Comparison of ENCODE assay signal across 1 cellular context in the genomic region with DNA sequence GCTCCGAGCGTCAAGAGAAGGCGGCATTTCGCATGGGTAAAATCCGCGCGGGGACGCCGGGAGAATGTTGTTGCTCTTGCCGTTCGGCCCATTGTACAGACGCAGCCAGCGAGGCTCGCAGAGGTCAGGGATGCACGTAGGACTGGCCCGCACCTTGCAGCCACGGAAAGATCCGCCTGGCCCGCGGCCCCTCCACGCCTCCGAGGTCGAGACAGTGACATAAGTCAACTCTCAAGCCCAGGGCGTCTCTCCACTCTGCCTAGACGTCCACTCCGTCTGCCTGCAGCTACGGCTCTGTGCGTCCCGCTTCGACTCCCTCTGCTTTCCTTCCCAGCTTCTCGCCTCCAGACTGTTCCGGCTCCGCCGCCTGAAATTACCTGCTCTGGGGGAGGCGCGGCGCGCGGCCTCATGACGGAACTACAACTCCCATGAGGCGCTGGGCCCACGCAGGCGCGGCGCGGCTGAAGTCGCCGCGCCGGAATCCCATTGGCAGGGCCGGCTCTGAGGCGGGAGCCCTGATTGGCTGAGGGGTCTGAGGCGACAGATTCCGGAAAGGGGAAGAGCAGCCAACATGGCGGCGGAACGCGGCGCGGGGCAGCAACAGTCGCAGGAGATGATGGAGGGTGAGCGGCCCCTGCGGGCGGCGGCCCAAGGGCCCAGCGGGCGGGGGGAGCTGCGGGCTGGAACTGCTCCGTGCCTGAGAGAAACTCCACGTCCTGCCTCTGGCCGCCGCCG.
A peak's percentile ranks its signal among the peaks of the same experiment; 100 is the strongest.
TF ChIP-seq lines count a peak whose summit lies in the region.

Gene PPP1R7, plus strand, starts transcription at position 543 of the 735 bp plus-strand sequence. Its CDS starts 29 bp downstream, at position 572.

TF ChIP-seq in HepG2, 621 proteins besides CTCF, POLR2A, EP300 and RAD21 (continued from another document and continues in another):
- TF ChIP-seq STAT6 (CRISPR knock-in tag; IDR thresholded peaks at IDR 0.05; ENCODE audit: borderline replicate concordance) (no peak), HNRNPL (IDR thresholded peaks at IDR 0.05; ENCODE audit: low read depth, low read length) (no peak), ZNF180 (CRISPR knock-in tag; IDR thresholded peaks at IDR 0.05; ENCODE audit: borderline replicate concordance, low read depth) (no peak), MIXL1 (CRISPR knock-in tag; IDR thresholded peaks at IDR 0.05) (no peak), CBX2 (IDR thresholded peaks at IDR 0.05; ENCODE audit: low read depth, low read length) (no peak), CBX2 (CRISPR knock-in tag; IDR thresholded peaks at IDR 0.05; ENCODE audit: low read depth) (no peak; the same call in 1 of the 2 replicates), TBX2 (CRISPR knock-in tag; IDR thresholded peaks at IDR 0.05; ENCODE audit: borderline replicate concordance) (peak; percentile 30; the same call in 1 of the 2 replicates), HES4 (CRISPR knock-in tag; IDR thresholded peaks at IDR 0.05; ENCODE audit: borderline replicate concordance) (peak; percentile 83; the same call in 1 of the 2 replicates), ZNF225 (CRISPR knock-in tag; IDR thresholded peaks at IDR 0.05) (no peak), ZNF12 (CRISPR knock-in tag; IDR thresholded peaks at IDR 0.05) (no peak), MAZ (IDR thresholded peaks at IDR 0.05; ENCODE audit: borderline replicate concordance, low read depth, low read length) (no peak), MAZ (CRISPR knock-in tag; IDR thresholded peaks at IDR 0.05; ENCODE audit: low read depth) (peak; percentile 70; the same call in 1 of the 2 replicates), ZNF644 (CRISPR knock-in tag; IDR thresholded peaks at IDR 0.05; ENCODE audit: low read depth) (no peak), KLF13 (CRISPR knock-in tag; IDR thresholded peaks at IDR 0.05) (no peak), ZNF674 (CRISPR knock-in tag; IDR thresholded peaks at IDR 0.05; ENCODE audit: low read depth) (0 out of 2 replicates have a peak, but pooled peaks have one; percentile 48), TSC22D2 (CRISPR knock-in tag; IDR thresholded peaks at IDR 0.05; ENCODE audit: borderline replicate concordance) (no peak), ZNF839 (CRISPR knock-in tag; IDR thresholded peaks at IDR 0.05; ENCODE audit: borderline replicate concordance) (peak; percentile 61; the same call in 1 of the 2 replicates), NFIC (IDR thresholded peaks at IDR 0.05; ENCODE audit: low read length) (no peak), ARNT (IDR thresholded peaks at IDR 0.05) (no peak), PHF8 (CRISPR knock-in tag; IDR thresholded peaks at IDR 0.05) (peak; percentile 93), SNAI1 (CRISPR knock-in tag; IDR thresholded peaks at IDR 0.05; ENCODE audit: borderline replicate concordance) (0 out of 2 replicates have a peak, but pooled peaks have one; percentile 92), SMARCE1 (IDR thresholded peaks at IDR 0.05; ENCODE audit: borderline replicate concordance) (no peak), KLF12 (CRISPR knock-in tag; IDR thresholded peaks at IDR 0.05; ENCODE audit: borderline replicate concordance) (peak; percentile 58; the same call in 1 of the 2 replicates), ZFP36L1 (CRISPR knock-in tag; IDR thresholded peaks at IDR 0.05) (0 out of 2 replicates have a peak, but pooled peaks have one; percentile 39), ARID2 (CRISPR knock-in tag; IDR thresholded peaks at IDR 0.05; ENCODE audit: borderline replicate concordance) (no peak), ZNF468 (CRISPR knock-in tag; IDR thresholded peaks at IDR 0.05) (0 out of 2 replicates have a peak, but pooled peaks have one; percentile 11), ZNF30 (CRISPR knock-in tag; IDR thresholded peaks at IDR 0.05) (peak; percentile 71; the same call in 1 of the 2 replicates), GTF3A (CRISPR knock-in tag; conservative IDR thresholded peaks at IDR 0.05) (no peak), FOXP1 (IDR thresholded peaks at IDR 0.05) (no peak), FOXP1 (CRISPR knock-in tag; IDR thresholded peaks at IDR 0.05) (no peak), HMGA1 (CRISPR knock-in tag; conservative IDR thresholded peaks at IDR 0.05) (no peak), ISX (CRISPR knock-in tag; conservative IDR thresholded peaks at IDR 0.05) (peak; percentile 40; the same call in 1 of the 2 replicates), ZNF782 (CRISPR knock-in tag; IDR thresholded peaks at IDR 0.05; ENCODE audit: borderline replicate concordance) (no peak), EEA1 (CRISPR knock-in tag; IDR thresholded peaks at IDR 0.05; ENCODE audit: borderline replicate concordance) (no peak)
- TF ChIP-seq, protein P1, sequence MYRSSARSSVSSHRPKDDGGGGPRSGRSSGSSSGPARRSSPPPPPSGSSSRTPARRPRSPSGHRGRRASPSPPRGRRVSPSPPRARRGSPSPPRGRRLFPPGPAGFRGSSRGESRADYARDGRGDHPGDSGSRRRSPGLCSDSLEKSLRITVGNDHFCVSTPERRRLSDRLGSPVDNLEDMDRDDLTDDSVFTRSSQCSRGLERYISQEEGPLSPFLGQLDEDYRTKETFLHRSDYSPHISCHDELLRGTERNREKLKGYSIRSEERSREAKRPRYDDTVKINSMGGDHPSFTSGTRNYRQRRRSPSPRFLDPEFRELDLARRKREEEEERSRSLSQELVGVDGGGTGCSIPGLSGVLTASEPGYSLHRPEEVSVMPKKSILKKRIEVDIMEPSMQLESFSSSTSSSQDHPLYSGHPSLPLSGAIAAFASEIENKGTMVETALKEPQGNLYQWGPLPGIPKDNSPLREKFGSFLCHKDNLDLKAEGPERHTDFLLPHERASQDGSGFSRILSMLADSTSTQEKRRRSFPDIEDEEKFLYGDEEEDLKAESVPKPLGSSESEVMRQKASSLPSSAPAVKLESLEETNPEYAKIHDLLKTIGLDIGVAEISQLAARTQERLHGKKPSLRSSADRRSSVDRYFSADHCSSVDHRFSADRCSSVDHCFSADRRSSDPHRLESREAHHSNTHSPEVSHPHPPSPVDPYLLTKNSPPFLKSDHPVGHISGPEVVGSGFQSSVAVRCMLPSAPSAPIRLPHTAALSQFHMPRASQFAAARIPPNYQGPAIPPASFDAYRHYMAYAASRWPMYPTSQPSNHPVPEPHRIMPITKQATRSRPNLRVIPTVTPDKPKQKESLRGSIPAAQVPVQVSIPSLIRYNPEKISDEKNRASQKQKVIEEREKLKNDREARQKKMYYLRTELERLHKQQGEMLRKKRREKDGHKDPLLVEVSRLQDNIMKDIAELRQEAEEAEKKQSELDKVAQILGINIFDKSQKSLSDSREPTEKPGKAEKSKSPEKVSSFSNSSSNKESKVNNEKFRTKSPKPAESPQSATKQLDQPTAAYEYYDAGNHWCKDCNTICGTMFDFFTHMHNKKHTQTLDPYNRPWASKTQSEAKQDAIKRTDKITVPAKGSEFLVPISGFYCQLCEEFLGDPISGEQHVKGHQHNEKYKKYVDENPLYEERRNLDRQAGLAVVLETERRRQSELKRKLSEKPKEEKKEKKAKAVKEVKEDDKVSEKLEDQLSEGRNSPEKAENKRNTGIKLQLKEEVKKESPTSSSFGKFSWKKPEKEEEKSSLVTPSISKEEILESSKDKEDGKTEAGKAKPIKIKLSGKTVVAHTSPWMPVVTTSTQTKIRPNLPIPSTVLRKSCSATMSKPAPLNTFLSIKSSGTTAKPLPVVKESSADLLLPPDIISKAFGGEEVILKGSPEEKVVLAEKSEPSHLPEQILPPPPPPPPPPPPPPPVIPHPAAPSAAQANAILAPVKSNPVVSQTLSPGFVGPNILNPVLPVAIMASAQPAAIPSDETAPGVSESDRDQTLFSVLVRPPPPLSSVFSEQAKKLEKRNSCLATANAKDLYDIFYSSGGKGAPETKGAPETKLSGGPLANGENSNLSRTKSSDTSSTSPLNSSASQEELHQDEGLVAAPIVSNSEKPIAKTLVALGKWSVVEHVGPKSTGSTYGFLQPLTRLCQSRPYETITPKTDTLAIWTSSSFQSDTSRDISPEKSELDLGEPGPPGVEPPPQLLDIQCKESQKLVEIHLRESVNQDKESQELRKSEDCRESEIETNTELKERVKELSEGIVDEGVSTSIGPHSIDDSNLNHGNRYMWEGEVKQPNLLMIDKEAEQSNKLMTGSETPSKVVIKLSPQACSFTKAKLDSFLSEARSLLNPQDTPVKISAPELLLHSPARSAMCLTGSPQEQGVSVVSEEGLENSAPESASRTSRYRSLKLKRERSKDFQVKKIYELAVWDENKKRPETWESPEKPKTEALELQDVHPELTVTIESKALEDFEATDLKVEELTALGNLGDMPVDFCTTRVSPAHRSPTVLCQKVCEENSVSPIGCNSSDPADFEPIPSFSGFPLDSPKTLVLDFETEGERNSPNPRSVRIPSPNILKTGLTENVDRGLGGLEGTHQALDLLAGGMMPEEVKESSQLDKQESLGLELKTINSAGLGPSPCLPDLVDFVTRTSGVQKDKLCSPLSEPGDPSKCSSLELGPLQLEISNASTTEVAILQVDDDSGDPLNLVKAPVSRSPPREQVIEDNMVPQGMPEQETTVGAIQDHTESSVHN (CRISPR knock-in tag; IDR thresholded peaks at IDR 0.05) = no peak
- TF ChIP-seq, protein P2, sequence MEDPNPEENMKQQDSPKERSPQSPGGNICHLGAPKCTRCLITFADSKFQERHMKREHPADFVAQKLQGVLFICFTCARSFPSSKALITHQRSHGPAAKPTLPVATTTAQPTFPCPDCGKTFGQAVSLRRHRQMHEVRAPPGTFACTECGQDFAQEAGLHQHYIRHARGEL (CRISPR knock-in tag; IDR thresholded peaks at IDR 0.05) = no peak
- TF ChIP-seq, protein P3, sequence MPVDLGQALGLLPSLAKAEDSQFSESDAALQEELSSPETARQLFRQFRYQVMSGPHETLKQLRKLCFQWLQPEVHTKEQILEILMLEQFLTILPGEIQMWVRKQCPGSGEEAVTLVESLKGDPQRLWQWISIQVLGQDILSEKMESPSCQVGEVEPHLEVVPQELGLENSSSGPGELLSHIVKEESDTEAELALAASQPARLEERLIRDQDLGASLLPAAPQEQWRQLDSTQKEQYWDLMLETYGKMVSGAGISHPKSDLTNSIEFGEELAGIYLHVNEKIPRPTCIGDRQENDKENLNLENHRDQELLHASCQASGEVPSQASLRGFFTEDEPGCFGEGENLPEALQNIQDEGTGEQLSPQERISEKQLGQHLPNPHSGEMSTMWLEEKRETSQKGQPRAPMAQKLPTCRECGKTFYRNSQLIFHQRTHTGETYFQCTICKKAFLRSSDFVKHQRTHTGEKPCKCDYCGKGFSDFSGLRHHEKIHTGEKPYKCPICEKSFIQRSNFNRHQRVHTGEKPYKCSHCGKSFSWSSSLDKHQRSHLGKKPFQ (CRISPR knock-in tag; IDR thresholded peaks at IDR 0.05; ENCODE audit: insufficient replicate concordance) = peak; percentile 13
- TF ChIP-seq, protein P4, sequence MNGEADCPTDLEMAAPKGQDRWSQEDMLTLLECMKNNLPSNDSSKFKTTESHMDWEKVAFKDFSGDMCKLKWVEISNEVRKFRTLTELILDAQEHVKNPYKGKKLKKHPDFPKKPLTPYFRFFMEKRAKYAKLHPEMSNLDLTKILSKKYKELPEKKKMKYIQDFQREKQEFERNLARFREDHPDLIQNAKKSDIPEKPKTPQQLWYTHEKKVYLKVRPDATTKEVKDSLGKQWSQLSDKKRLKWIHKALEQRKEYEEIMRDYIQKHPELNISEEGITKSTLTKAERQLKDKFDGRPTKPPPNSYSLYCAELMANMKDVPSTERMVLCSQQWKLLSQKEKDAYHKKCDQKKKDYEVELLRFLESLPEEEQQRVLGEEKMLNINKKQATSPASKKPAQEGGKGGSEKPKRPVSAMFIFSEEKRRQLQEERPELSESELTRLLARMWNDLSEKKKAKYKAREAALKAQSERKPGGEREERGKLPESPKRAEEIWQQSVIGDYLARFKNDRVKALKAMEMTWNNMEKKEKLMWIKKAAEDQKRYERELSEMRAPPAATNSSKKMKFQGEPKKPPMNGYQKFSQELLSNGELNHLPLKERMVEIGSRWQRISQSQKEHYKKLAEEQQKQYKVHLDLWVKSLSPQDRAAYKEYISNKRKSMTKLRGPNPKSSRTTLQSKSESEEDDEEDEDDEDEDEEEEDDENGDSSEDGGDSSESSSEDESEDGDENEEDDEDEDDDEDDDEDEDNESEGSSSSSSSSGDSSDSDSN (CRISPR knock-in tag; IDR thresholded peaks at IDR 0.05) = peak; percentile 71; the same call in 1 of the 2 replicates
